In genomic region chr3:194482830-194483229, GRCh38 we compare ENCODE assay signal across 8 cellular contexts. TPM values are rescaled to one million over a fixed set of nuclear protein-coding genes. Genes with fewer than 3 reads are reported as not detected.
DNase-seq lines count a peak whose midpoint lies in the region; ATAC-seq, FAIRE-seq and TF ChIP-seq lines count a peak whose summit lies in the region.
"Not testable (repeated sequence)": the region's sequence is repeated elsewhere in the genome, so short reads cannot be mapped to it uniquely, and the experiment has no call there.

No MANE protein-coding gene starts in this region.

- not testable (repeated sequence) for H4K5ac ChIP-seq in IMR-90 (ENCODE audit: low read depth, low read length)

- H3K36me3 Mint-ChIP-seq in activated T-cell treated with anti-CD3 and anti-CD28 coated beads, Interleukin-2, amount 50 U/mL, for 72 hours (ENCODE audit: insufficient read depth in 2 of 2); chondrocyte (ENCODE audit: low read depth): not testable (repeated sequence)
- peaks cover 38% of the 10 kb centered on the region for H3K36me3 Mint-ChIP-seq in activated naive CD8-positive, alpha-beta T cell treated with anti-CD3 and anti-CD28 coated beads for 36 hours

- H3K79me1 ChIP-seq in IMR-90 (ENCODE audit: low read depth in 1 of 2, low read length in 2 of 2), result peaks cover 3 to 24% of the 10 kb centered on the region in 2 experiments; a peak in 3 of 4 replicates
- H3K79me1 ChIP-seq in trophoblast cell (ENCODE audit: low read length), result not testable (repeated sequence)

- H3K4me1 ChIP-seq in A549 (peaks cover 66% of the 10 kb centered on the region), IMR-90 (ENCODE audit: control insufficient read depth, insufficient read depth, low read length) (peaks cover 15% of the 10 kb centered on the region)
- H3K4me1 ChIP-seq in trophoblast cell (ENCODE audit: control insufficient read depth in 1 of 2, insufficient read depth in 2 of 2, low read length in 2 of 2), result not testable (repeated sequence)

- H2BK5ac ChIP-seq in IMR-90 (ENCODE audit: low read depth, low read length, poor library complexity, severe bottlenecking); trophoblast cell (ENCODE audit: low read depth, low read length, poor library complexity): not testable (repeated sequence)

- BruUV-seq in IMR-90 (replicated peaks; lab: Mats Ljungman, UMichigan), result not testable (repeated sequence)

- not testable (repeated sequence) for H3K4me3 ChIP-seq in A549; IMR-90 (ENCODE audit: insufficient read depth, low read depth, low read length); trophoblast cell (ENCODE audit: low read depth, low read length)

- H4K8ac ChIP-seq in IMR-90 (ENCODE audit: low read depth in 2 of 2, low read length in 2 of 2), result peak overlapping the region in 1 of 2 experiments; percentile 31; a peak in 1 of 4 replicates
- H4K8ac ChIP-seq in trophoblast cell (ENCODE audit: low read depth, low read length), result not testable (repeated sequence)

- H4K12ac ChIP-seq in trophoblast cell (ENCODE audit: low read depth, low read length), result not testable (repeated sequence)

- dilution Hi-C loops in IMR-90 (cut with HindIII; ENCODE audit: low sequenced_read_pairs, unreplicated experiment), result not testable (repeated sequence)

- not testable (repeated sequence) for H3K36me3 ChIP-seq in IMR-90 (ENCODE audit: control insufficient read depth, insufficient read depth, low read length); trophoblast cell (ENCODE audit: control insufficient read depth in 1 of 2, insufficient read depth in 2 of 2, low read length in 2 of 2)

- not testable (repeated sequence) for H3K9me3 Mint-ChIP-seq in activated T-cell treated with anti-CD3 and anti-CD28 coated beads, Interleukin-2, amount 50 U/mL, for 72 hours; activated naive CD8-positive, alpha-beta T cell treated with anti-CD3 and anti-CD28 coated beads for 36 hours; chondrocyte (ENCODE audit: low read depth); stimulated activated naive CD8-positive, alpha-beta T cell treated with anti-CD3 and anti-CD28 coated beads, Interleukin-15, amount 100 ng/mL, for 72 hours

- H2AK5ac ChIP-seq in IMR-90 (ENCODE audit: low read depth, low read length), result peak overlapping the region; percentile 81; the same call in 1 of the 2 replicates
- H2AK5ac ChIP-seq in trophoblast cell (ENCODE audit: low read length), result not testable (repeated sequence)

- H3K79me2 ChIP-seq in trophoblast cell (ENCODE audit: control insufficient read depth, insufficient read depth, low read length, poor library complexity), result not testable (repeated sequence)

- not testable (repeated sequence) for TF ChIP-seq RAD21 in A549 (conservative IDR thresholded peaks at IDR 0.05 in 1 of 2, IDR thresholded peaks at IDR 0.05 in 1 of 2); IMR-90 (IDR thresholded peaks at IDR 0.05; ENCODE audit: low read length)

- CTCF ChIA-PET in A549 (lab: Yijun Ruan, JAX) (interaction anchor here (0.6 to 1.8 kb wide), 2 partner anchors 10 to 67 kb away, joined by 3 to 8 read pairs; no protein-coding TSS in a partner anchor), IMR-90 (lab: Yijun Ruan, JAX) (interaction anchor here (3.5 kb wide), 1 partner anchor 112 kb away, joined by 9 read pairs; no protein-coding TSS in a partner anchor)

- not testable (repeated sequence) for ATAC-seq in A549; IMR-90 (ENCODE audit: low read depth); activated T-cell treated with anti-CD3 and anti-CD28 coated beads, Interleukin-2, amount 50 U/mL, for 72 hours (replicated peaks in 1 of 2); stimulated activated naive CD8-positive, alpha-beta T cell treated with anti-CD3 and anti-CD28 coated beads, Interleukin-15, amount 100 ng/mL, for 72 hours

- not testable (repeated sequence) for H3K27me3 Mint-ChIP-seq in activated T-cell treated with anti-CD3 and anti-CD28 coated beads, Interleukin-2, amount 50 U/mL, for 72 hours (ENCODE audit: low read depth); activated naive CD8-positive, alpha-beta T cell treated with anti-CD3 and anti-CD28 coated beads for 36 hours; chondrocyte (ENCODE audit: low read depth); stimulated activated naive CD8-positive, alpha-beta T cell treated with anti-CD3 and anti-CD28 coated beads, Interleukin-15, amount 100 ng/mL, for 72 hours

- not testable (repeated sequence) for H4K91ac ChIP-seq in IMR-90 (ENCODE audit: insufficient read depth, low read depth, low read length); trophoblast cell (ENCODE audit: low read depth, low read length)

- intact Hi-C loops in IMR-90 (cut with micrococcal nuclease), result not testable (repeated sequence)

- peak overlapping the region; percentile 90 for H3K4me2 ChIP-seq in A549
- not testable (repeated sequence) for H3K4me2 ChIP-seq in IMR-90 (ENCODE audit: low read depth, low read length); trophoblast cell (ENCODE audit: low read length)

- not testable (repeated sequence) for H3K27me3 ChIP-seq in IMR-90 (ENCODE audit: control insufficient read depth, insufficient read depth, low read length); trophoblast cell (ENCODE audit: insufficient read depth, low read length)

- peaks cover 66% of the 10 kb centered on the region for H3K4me1 Mint-ChIP-seq in activated T-cell treated with anti-CD3 and anti-CD28 coated beads, Interleukin-2, amount 50 U/mL, for 72 hours (ENCODE audit: low read depth)
- H3K4me1 Mint-ChIP-seq in activated naive CD8-positive, alpha-beta T cell treated with anti-CD3 and anti-CD28 coated beads for 36 hours, result peaks cover 52% of the 10 kb centered on the region
- peaks cover 49% of the 10 kb centered on the region for H3K4me1 Mint-ChIP-seq in chondrocyte (ENCODE audit: low read depth)
- H3K4me1 Mint-ChIP-seq in stimulated activated naive CD8-positive, alpha-beta T cell treated with anti-CD3 and anti-CD28 coated beads, Interleukin-15, amount 100 ng/mL, for 72 hours, result peaks cover 48% of the 10 kb centered on the region

- POLR2A ChIA-PET in A549 (lab: Yijun Ruan, JAX); IMR-90 (lab: Charles Lee; ENCODE audit: unreplicated experiment): not testable (repeated sequence)

- not testable (repeated sequence) for H2BK12ac ChIP-seq in trophoblast cell (ENCODE audit: low read length)

- not testable (repeated sequence) for H3K9me3 ChIP-seq in A549; IMR-90 (ENCODE audit: control insufficient read depth, insufficient read depth, low read length); trophoblast cell (ENCODE audit: insufficient read depth, low read depth, low read length)

- WGBS in A549 (ENCODE audit: missing lambda C conversion rate), result 81% methylated on average over 13 of the region's 13 CpGs
- 100% methylated on average over 1 of the region's 13 CpGs; no CpG with 5 or more reads in 1 of the 2 experiments for WGBS in IMR-90 (ENCODE audit: extremely low coverage in 2 of 2, insufficient read length in 1 of 2), 2 experiments
- WGBS in trophoblast cell (ENCODE audit: extremely low coverage, insufficient coverage, insufficient read length), result no CpG with 5 or more reads among the region's 13 CpGs

- not testable (repeated sequence) for TF ChIP-seq POLR2A in A549 (IDR thresholded peaks at IDR 0.05; ENCODE audit: low read length); IMR-90 (IDR thresholded peaks at IDR 0.05; ENCODE audit: low read depth, low read length)

- H3K14ac ChIP-seq in IMR-90 (replicated peaks; ENCODE audit: low read depth, low read length); trophoblast cell (ENCODE audit: low read length): not testable (repeated sequence)

- not testable (repeated sequence) for H3K9me1 ChIP-seq in IMR-90 (ENCODE audit: insufficient read depth, low read length)

- H3K18ac ChIP-seq in IMR-90 (ENCODE audit: low read depth, low read length); trophoblast cell (ENCODE audit: low read length): not testable (repeated sequence)

- TF ChIP-seq CTCF in A549 (IDR thresholded peaks at IDR 0.05); IMR-90 (conservative IDR thresholded peaks at IDR 0.05; ENCODE audit: low read depth, low read length); VCaP (conservative IDR thresholded peaks at IDR 0.05); chondrocyte (IDR thresholded peaks at IDR 0.05): not testable (repeated sequence)

- peaks cover 48% of the 10 kb centered on the region for H4K20me1 ChIP-seq in IMR-90 (ENCODE audit: insufficient read depth, low read length)

- TF ChIP-seq EP300 in A549 (IDR thresholded peaks at IDR 0.05), result not testable (repeated sequence)

- H2BK120ac ChIP-seq in IMR-90 (ENCODE audit: low read depth, low read length); trophoblast cell (ENCODE audit: insufficient read depth, low read length, poor library complexity): not testable (repeated sequence)

- in situ Hi-C loops in IMR-90 (cut with MboI; ENCODE audit: low sequenced_read_pairs), result loop anchor here (5.0 kb wide), 1 partner anchor 104 kb away; no protein-coding TSS in a partner anchor

- not testable (repeated sequence) for DNase-seq in A549 (ENCODE audit: low read depth in 1 of 2, low spot score in 1 of 2); IMR-90; activated T-cell treated with anti-CD3 and anti-CD28 coated beads, Interleukin-2, amount 50 U/mL, for 72 hours; activated naive CD8-positive, alpha-beta T cell treated with anti-CD3 and anti-CD28 coated beads for 36 hours; chondrocyte (ENCODE audit: low spot score); trophoblast cell; stimulated activated naive CD8-positive, alpha-beta T cell treated with anti-CD3 and anti-CD28 coated beads, Interleukin-15, amount 100 ng/mL, for 72 hours

- not testable (repeated sequence) for H2AK9ac ChIP-seq in IMR-90 (replicated peaks; ENCODE audit: low read depth, low read length, poor library complexity)

- H2AFZ ChIP-seq in IMR-90 (replicated peaks; ENCODE audit: low read length, poor library complexity); trophoblast cell (ENCODE audit: insufficient read depth, low read length, poor library complexity): not testable (repeated sequence)

- H2BK15ac ChIP-seq in IMR-90 (ENCODE audit: low read depth, low read length), result not testable (repeated sequence)

- H2BK20ac ChIP-seq in IMR-90 (ENCODE audit: low read depth, low read length), result not testable (repeated sequence)

- peak overlapping the region; percentile 46 to 88 for H3K4me3 Mint-ChIP-seq in activated T-cell treated with anti-CD3 and anti-CD28 coated beads, Interleukin-2, amount 50 U/mL, for 72 hours
- peak overlapping the region; percentile 46 for H3K4me3 Mint-ChIP-seq in activated naive CD8-positive, alpha-beta T cell treated with anti-CD3 and anti-CD28 coated beads for 36 hours
- H3K4me3 Mint-ChIP-seq in chondrocyte (ENCODE audit: unreplicated experiment), result not testable (repeated sequence)
- peak overlapping the region; percentile 11 to 41 for H3K4me3 Mint-ChIP-seq in stimulated activated naive CD8-positive, alpha-beta T cell treated with anti-CD3 and anti-CD28 coated beads, Interleukin-15, amount 100 ng/mL, for 72 hours

- not testable (repeated sequence) for H3K4ac ChIP-seq in IMR-90 (ENCODE audit: low read depth, low read length)
- H3K4ac ChIP-seq in trophoblast cell (ENCODE audit: low read depth, low read length), result peak overlapping the region; percentile 25

- peak overlapping the region; percentile 55; the same call in 1 of the 2 replicates for H3K23ac ChIP-seq in IMR-90 (ENCODE audit: low read depth, low read length)
- not testable (repeated sequence) for H3K23ac ChIP-seq in trophoblast cell (ENCODE audit: low read length)

- H3K27ac ChIP-seq in A549, result peak overlapping the region; percentile 63 to 84; a peak in 5 of 6 replicates
- peak overlapping the region; percentile 31; the same call in 1 of the 2 replicates for H3K27ac ChIP-seq in IMR-90 (ENCODE audit: insufficient read depth, low read length)
- H3K27ac ChIP-seq in VCaP, result peak overlapping the region; percentile 93; the same call in 1 of the 2 replicates
- H3K27ac ChIP-seq in trophoblast cell (ENCODE audit: low read depth, low read length), result not testable (repeated sequence)

- not testable (repeated sequence) for FAIRE-seq in A549 (lab: Jason Lieb, UNC)

- peak overlapping the region; percentile 99 for H3K27ac Mint-ChIP-seq in activated T-cell treated with anti-CD3 and anti-CD28 coated beads, Interleukin-2, amount 50 U/mL, for 72 hours
- H3K27ac Mint-ChIP-seq in activated naive CD8-positive, alpha-beta T cell treated with anti-CD3 and anti-CD28 coated beads for 36 hours, result not testable (repeated sequence)
- peak overlapping the region; percentile 80 for H3K27ac Mint-ChIP-seq in chondrocyte (ENCODE audit: unreplicated experiment)
- peak overlapping the region in 1 of 2 donors; percentile 79 for H3K27ac Mint-ChIP-seq in stimulated activated naive CD8-positive, alpha-beta T cell treated with anti-CD3 and anti-CD28 coated beads, Interleukin-15, amount 100 ng/mL, for 72 hours

- not testable (repeated sequence) for H3K9ac ChIP-seq in IMR-90 (ENCODE audit: low read depth, low read length); trophoblast cell (ENCODE audit: low read length)

- H3K56ac ChIP-seq in IMR-90 (ENCODE audit: extremely low read depth, insufficient read depth, low read length), result not testable (repeated sequence)

RNA-seq across cellular contexts. Expression of gene ATP13A3, which starts 4.0 kb away (rescaled TPM):
- polyA plus RNA-seq in A549 (2011; rRNA removed) (84.5 and 102 TPM in 2 replicates), A549 (2017; fragmentation: RNase III; extraction: RNeasy Plus Mini Kit Qiagen cat#74134 plus additional on column Dnase treatment) (57.2 to 64.2 TPM (median 63.6 TPM) in 3 replicates), IMR-90 (2012; rRNA removed) (37.5 and 48.1 TPM in 2 replicates)
- polyA plus RNA-seq in A549 (2012; cell fraction: cytosol; rRNA removed), result 13.5 and 14.2 TPM in 2 replicates
- polyA plus RNA-seq in A549 (2012; cell fraction: nucleus; rRNA removed), result 6.9 and 15.0 TPM in 2 replicates
- polyA minus RNA-seq in A549 (2011; rRNA and poly(A)+ RNA removed), result 53.0 and 57.1 TPM in 2 replicates
- total RNA-seq in IMR-90 (2012; rRNA removed) (154 and 284 TPM in 2 replicates), chondrocyte (65.7 to 92.4 TPM (median 87.7 TPM) in 3 replicates)
- 11.9 and 18.2 TPM in 2 replicates for polyA plus RNA-seq in IMR-90 (2012; cell fraction: cytosol; rRNA removed)
- 8.3 and 70.9 TPM in 2 replicates for polyA plus RNA-seq in IMR-90 (2012; cell fraction: nucleus; rRNA removed; ENCODE audit: low replicate concordance)
- 100 to 1,000 TPM in 1 of 2 donors, 10 to 100 TPM in 1; 97.7 to 121 TPM for total RNA-seq in activated T-cell treated with anti-CD3 and anti-CD28 coated beads, Interleukin-2, amount 50 U/mL, for 72 hours
- total RNA-seq in activated naive CD8-positive, alpha-beta T cell treated with anti-CD3 and anti-CD28 coated beads for 36 hours, result 100 to 1,000 TPM; 113 to 124 TPM
- 26.6 and 27.4 TPM in 2 replicates for polyA plus RNA-seq in trophoblast cell (2013)
